21 cellular contexts compared by ENCODE assay signal in genomic region chr3:191158247-191158646, GRCh38. TPM values are rescaled to one million over a fixed set of nuclear protein-coding genes. Genes with fewer than 3 reads are reported as not detected.
DNase-seq lines count a peak whose midpoint lies in the region; ATAC-seq, FAIRE-seq and TF ChIP-seq lines count a peak whose summit lies in the region.
"Had no signal": no experiment of that assay in that cellular context is flagged by ENCODE, and none has a peak within 500 bp of the region (broad histone marks: within the 10 kb centered on the region; RNA-seq: fewer than 3 reads in every experiment).

No MANE protein-coding gene starts in this region.

- ATAC-seq in IMR-90 (ENCODE audit: low read depth) (no peak), mucosa of descending colon (no peak)
- no peak for ATAC-seq in activated T-helper 17 cell treated with anti-CD3 and anti-CD28 coated beads, Interleukin-2, amount 50 U/mL, for 72 hours (replicated peaks)
- ATAC-seq: HCT116, K562 had no signal

- no peaks in the 10 kb centered on the region for H3K36me3 Mint-ChIP-seq in activated T-helper 17 cell treated with anti-CD3 and anti-CD28 coated beads, Interleukin-2, amount 50 U/mL, for 72 hours (ENCODE audit: low read depth)
- H3K36me3 Mint-ChIP-seq: CD4-positive, alpha-beta memory T cell had no signal

- H2AK5ac ChIP-seq in IMR-90 (ENCODE audit: low read depth, low read length) (no peak overlapping the region), H1 (ENCODE audit: low read depth, low read length) (no peak overlapping the region)

- CTCF ChIA-PET in IMR-90 (lab: Yijun Ruan, JAX) (no interaction called here), H1 (lab: Charles Lee; ENCODE audit: partially characterized antibody) (no interaction called here)

- no peaks in the 10 kb centered on the region for H3K27me3 ChIP-seq in IMR-90 (ENCODE audit: control insufficient read depth, insufficient read depth, low read length)
- no peaks in the 10 kb centered on the region for H3K27me3 ChIP-seq in H1 (replicated peaks in 1 of 4; ENCODE audit: control insufficient read depth in 3 of 4, extremely low read depth in 1 of 4, insufficient read depth in 3 of 4, low read length in 3 of 4)
- H3K27me3 ChIP-seq in osteoblast (ENCODE audit: insufficient read depth, low read length) = no peaks in the 10 kb centered on the region
- H3K27me3 ChIP-seq in H7 (ENCODE audit: control insufficient read depth, insufficient read depth, low read length) = no peaks in the 10 kb centered on the region

- TF ChIP-seq RAD21 in IMR-90 (IDR thresholded peaks at IDR 0.05; ENCODE audit: low read length) (no peak), H1 (IDR thresholded peaks at IDR 0.05 in 1 of 2, conservative IDR thresholded peaks at IDR 0.05 in 1 of 2; ENCODE audit: low read depth in 2 of 2, low read length in 2 of 2) (no peak)

- no peak overlapping the region for H3K4me3 Mint-ChIP-seq in activated T-helper 17 cell treated with anti-CD3 and anti-CD28 coated beads, Interleukin-2, amount 50 U/mL, for 72 hours
- H3K4me3 Mint-ChIP-seq: CD4-positive, alpha-beta memory T cell; HFFc6 had no signal

- H3K27me3 Mint-ChIP-seq in activated T-helper 17 cell treated with anti-CD3 and anti-CD28 coated beads, Interleukin-2, amount 50 U/mL, for 72 hours = no peaks in the 10 kb centered on the region
- H3K27me3 Mint-ChIP-seq: CD4-positive, alpha-beta memory T cell had no signal

- intact Hi-C loops in IMR-90 (cut with micrococcal nuclease) = no loop called here
- intact Hi-C loops in mucosa of descending colon (cut with DNase I, micrococcal nuclease) = no loop called here

- H4K8ac ChIP-seq in IMR-90 (ENCODE audit: low read depth in 2 of 2, low read length in 2 of 2) (no peak overlapping the region), H1 (ENCODE audit: extremely low read depth, insufficient read depth, low read length) (no peak overlapping the region)

- H3K79me2 ChIP-seq in H1 (ENCODE audit: control insufficient read depth in 1 of 2, insufficient read depth in 2 of 2, low read length in 2 of 2) (no peaks in the 10 kb centered on the region), osteoblast (ENCODE audit: insufficient read depth, low read length) (no peaks in the 10 kb centered on the region)

- no peak overlapping the region for H3K4me3 ChIP-seq in IMR-90 (ENCODE audit: insufficient read depth, low read depth, low read length)
- H3K4me3 ChIP-seq in H1 (ENCODE audit: extremely low read depth in 1 of 4, insufficient read depth in 2 of 4, low read depth in 3 of 4, low read length in 4 of 4) = no peak overlapping the region
- no peak overlapping the region for H3K4me3 ChIP-seq in osteoblast (ENCODE audit: insufficient read depth, low read length)
- H3K4me3 ChIP-seq in H7 (ENCODE audit: insufficient read depth, low read depth, low read length) = no peak overlapping the region
- H3K4me3 ChIP-seq in mucosa of descending colon = no peak overlapping the region
- H3K4me3 ChIP-seq: K562 had no signal

- H3K56ac ChIP-seq in IMR-90 (ENCODE audit: extremely low read depth, insufficient read depth, low read length) = no peak overlapping the region
- no peak overlapping the region for H3K56ac ChIP-seq in H1 (replicated peaks; ENCODE audit: insufficient read length, low read depth, low read length)

- DNase-seq in H54 (ENCODE audit: insufficient read length, low spot score) = no peak
- no peak for DNase-seq in IMR-90
- no peak for DNase-seq in H1 (ENCODE audit: low read depth in 1 of 2, low spot score in 2 of 2)
- DNase-seq in osteoblast (ENCODE audit: insufficient read length, low spot score, missing footprints) = no peak
- no peak for DNase-seq in H7
- DNase-seq in mucosa of descending colon = no peak
- DNase-seq: AML-193; CD4-positive, alpha-beta memory T cell; DMS153; DMS79; GDM1; HFFc6 had no signal

- no peaks in the 10 kb centered on the region for H3K4me1 Mint-ChIP-seq in activated T-helper 17 cell treated with anti-CD3 and anti-CD28 coated beads, Interleukin-2, amount 50 U/mL, for 72 hours
- H3K4me1 Mint-ChIP-seq: CD4-positive, alpha-beta memory T cell had no signal

- H3K23ac ChIP-seq in IMR-90 (ENCODE audit: low read depth, low read length) (no peak overlapping the region), H1 (ENCODE audit: insufficient read length) (no peak overlapping the region)

- H3K4ac ChIP-seq in IMR-90 (ENCODE audit: low read depth, low read length) (no peak overlapping the region), H1 (replicated peaks; ENCODE audit: insufficient read length, low read depth, low read length) (no peak overlapping the region)

- H3K18ac ChIP-seq in IMR-90 (ENCODE audit: low read depth, low read length) (no peak overlapping the region; the same call in 1 of the 2 replicates), H1 (ENCODE audit: extremely low read depth, low read length) (no peak overlapping the region)

- H2BK20ac ChIP-seq in IMR-90 (ENCODE audit: low read depth, low read length) (no peak overlapping the region), H1 (ENCODE audit: low read length) (no peak overlapping the region)

- no peak for TF ChIP-seq CTCF in IMR-90 (conservative IDR thresholded peaks at IDR 0.05; ENCODE audit: low read depth, low read length)
- no peak for TF ChIP-seq CTCF in H1 (IDR thresholded peaks at IDR 0.05; ENCODE audit: control extremely low read depth in 1 of 3, insufficient read depth in 1 of 3, low read depth in 1 of 3, low read length in 3 of 3)
- TF ChIP-seq CTCF in osteoblast (IDR thresholded peaks at IDR 0.05; ENCODE audit: extremely low read depth, low read depth, low read length) = no peak
- no peak for TF ChIP-seq CTCF in mucosa of descending colon (IDR thresholded peaks at IDR 0.05)

- no TSS peak for BruUV-seq in IMR-90 (replicated peaks; lab: Mats Ljungman, UMichigan)

- POLR2A ChIA-PET in IMR-90 (lab: Charles Lee; ENCODE audit: unreplicated experiment) = no interaction called here
- POLR2A ChIA-PET in H1 (lab: Charles Lee; ENCODE audit: partially characterized antibody) = no interaction called here

- H4K5ac ChIP-seq in IMR-90 (ENCODE audit: low read depth, low read length) (no peak overlapping the region), H1 (ENCODE audit: insufficient read length, low read depth, low read length) (no peak overlapping the region)

- H3K36me3 ChIP-seq in IMR-90 (ENCODE audit: control insufficient read depth, insufficient read depth, low read length) (no peaks in the 10 kb centered on the region), H1 (ENCODE audit: control insufficient read depth in 2 of 4, insufficient read depth in 4 of 4, low read length in 3 of 4) (no peaks in the 10 kb centered on the region), osteoblast (ENCODE audit: insufficient read depth, low read length) (no peaks in the 10 kb centered on the region), H7 (replicated peaks; ENCODE audit: control insufficient read depth, insufficient read depth, low read length) (no peaks in the 10 kb centered on the region), mucosa of descending colon (ENCODE audit: low read depth) (no peaks in the 10 kb centered on the region)

- H3K9me3 Mint-ChIP-seq in activated T-helper 17 cell treated with anti-CD3 and anti-CD28 coated beads, Interleukin-2, amount 50 U/mL, for 72 hours = peaks cover 13% of the 10 kb centered on the region

- no peak overlapping the region for H2AK9ac ChIP-seq in IMR-90 (replicated peaks; ENCODE audit: low read depth, low read length, poor library complexity)

- H4K20me1 ChIP-seq in IMR-90 (ENCODE audit: insufficient read depth, low read length) (no peaks in the 10 kb centered on the region), H1 (replicated peaks in 1 of 2; ENCODE audit: control insufficient read depth in 1 of 2, insufficient read depth in 2 of 2, low read length in 2 of 2) (no peaks in the 10 kb centered on the region), osteoblast (ENCODE audit: insufficient read depth, low read length) (no peaks in the 10 kb centered on the region)

- no peaks in the 10 kb centered on the region for H3K9me1 ChIP-seq in IMR-90 (ENCODE audit: insufficient read depth, low read length)

- peaks cover 5% of the 10 kb centered on the region for H3K9me3 ChIP-seq in IMR-90 (ENCODE audit: control insufficient read depth, insufficient read depth, low read length)
- peaks cover 0 to 8% of the 10 kb centered on the region in 2 experiments; a peak in 1 of 4 replicates for H3K9me3 ChIP-seq in H1 (ENCODE audit: insufficient read depth in 2 of 2, low read depth in 1 of 2, low read length in 1 of 2)
- H3K9me3 ChIP-seq in osteoblast (ENCODE audit: low read depth, low read length) = peaks cover 7% of the 10 kb centered on the region
- peaks cover 19% of the 10 kb centered on the region for H3K9me3 ChIP-seq in mucosa of descending colon

- H2BK5ac ChIP-seq in IMR-90 (ENCODE audit: low read depth, low read length, poor library complexity, severe bottlenecking) = no peak overlapping the region
- H2BK5ac ChIP-seq in H1 (ENCODE audit: low read depth, low read length) = no peak overlapping the region

- no peak overlapping the region for H2BK12ac ChIP-seq in H1 (ENCODE audit: low read depth, low read length)

- H3K9ac ChIP-seq in IMR-90 (ENCODE audit: low read depth, low read length) (no peak overlapping the region), H1 (replicated peaks in 1 of 4; ENCODE audit: extremely low read depth in 1 of 4, low read depth in 3 of 4, low read length in 3 of 4) (no peak overlapping the region)

- no peaks in the 10 kb centered on the region for H3K4me1 ChIP-seq in IMR-90 (ENCODE audit: control insufficient read depth, insufficient read depth, low read length)
- H3K4me1 ChIP-seq in H1 (replicated peaks in 1 of 4; ENCODE audit: control insufficient read depth in 3 of 4, insufficient read depth in 4 of 4, low read length in 3 of 4) = no peaks in the 10 kb centered on the region
- H3K4me1 ChIP-seq in osteoblast (ENCODE audit: insufficient read depth, low read length) = no peaks in the 10 kb centered on the region
- H3K4me1 ChIP-seq in mucosa of descending colon (ENCODE audit: low read depth) = no peaks in the 10 kb centered on the region

- WGBS in IMR-90 (ENCODE audit: extremely low coverage in 2 of 2, insufficient read length in 1 of 2), 2 experiments = no CpG with 5 or more reads among the region's 1 CpG
- 94% methylated on average over 1 of the region's 1 CpG; no CpG with 5 or more reads in 1 of the 2 experiments for WGBS in H1 (ENCODE audit: extremely low coverage in 1 of 2, insufficient coverage in 1 of 2, insufficient read length in 1 of 2, insufficient replicate concordance in 2 of 2, low coverage in 1 of 2, low lambda C conversion rate in 2 of 2, missing lambda C conversion rate in 1 of 2), 2 experiments

- no peak overlapping the region for H2BK120ac ChIP-seq in IMR-90 (ENCODE audit: low read depth, low read length)
- no peak overlapping the region for H2BK120ac ChIP-seq in H1 (replicated peaks; ENCODE audit: low read depth, low read length)

- 0 out of 2 replicates have a peak overlapping the region, but pooled peaks have one; percentile 16 for H3K14ac ChIP-seq in IMR-90 (replicated peaks; ENCODE audit: low read depth, low read length)
- H3K14ac ChIP-seq in H1 (ENCODE audit: insufficient read length) = no peak overlapping the region

- H3K27ac ChIP-seq in IMR-90 (ENCODE audit: insufficient read depth, low read length) (no peak overlapping the region), H1 (ENCODE audit: low read depth, low read length) (no peak overlapping the region), osteoblast (ENCODE audit: low read depth, low read length) (no peak overlapping the region)
- H3K27ac ChIP-seq: C4-2B had no signal

- H2BK15ac ChIP-seq in IMR-90 (ENCODE audit: low read depth, low read length) (no peak overlapping the region), H1 (ENCODE audit: low read length) (no peak overlapping the region)

- TF ChIP-seq EP300 in H1 (IDR thresholded peaks at IDR 0.05; ENCODE audit: borderline replicate concordance in 1 of 2, low read depth in 2 of 2, low read length in 2 of 2) = no peak

- H2AFZ ChIP-seq in IMR-90 (replicated peaks; ENCODE audit: low read length, poor library complexity) (no peak overlapping the region), H1 (ENCODE audit: low read length) (0 out of 2 replicates have a peak overlapping the region, but pooled peaks have one; percentile 36), osteoblast (ENCODE audit: low read length) (peak overlapping the region; percentile 25)

- H3K4me2 ChIP-seq in IMR-90 (ENCODE audit: low read depth, low read length) = no peak overlapping the region
- H3K4me2 ChIP-seq in H1 (ENCODE audit: insufficient read depth in 1 of 2, low read depth in 2 of 2, low read length in 2 of 2) = no peak overlapping the region
- H3K4me2 ChIP-seq in osteoblast (ENCODE audit: insufficient read depth, low read length) = no peak overlapping the region

- H3K79me1 ChIP-seq in IMR-90 (ENCODE audit: low read depth in 1 of 2, low read length in 2 of 2) (no peaks in the 10 kb centered on the region), H1 (ENCODE audit: low read depth, low read length) (no peaks in the 10 kb centered on the region)

- H4K91ac ChIP-seq in IMR-90 (ENCODE audit: insufficient read depth, low read depth, low read length) (no peak overlapping the region), H1 (replicated peaks; ENCODE audit: insufficient read length, low read length) (no peak overlapping the region)

- no peaks in the 10 kb centered on the region for H3K23me2 ChIP-seq in H1 (ENCODE audit: low read depth, low read length)

- dilution Hi-C loops in IMR-90 (cut with HindIII; ENCODE audit: low sequenced_read_pairs, unreplicated experiment) = no loop called here

- FAIRE-seq in H54 (lab: Jason Lieb, UNC) (peak; percentile 27), H1 (lab: Jason Lieb, UNC) (no peak)
- FAIRE-seq: A204.1, GM12892, GM18507, K562 had no signal

- in situ Hi-C loops in IMR-90 (cut with MboI; ENCODE audit: low sequenced_read_pairs) = no loop called here

- H3K27ac Mint-ChIP-seq in activated T-helper 17 cell treated with anti-CD3 and anti-CD28 coated beads, Interleukin-2, amount 50 U/mL, for 72 hours = no peak overlapping the region
- H3K27ac Mint-ChIP-seq: CD4-positive, alpha-beta memory T cell; HFFc6 had no signal

- no peak for TF ChIP-seq POLR2A in H54 (IDR thresholded peaks at IDR 0.05; ENCODE audit: low read depth, low read length)
- TF ChIP-seq POLR2A in IMR-90 (IDR thresholded peaks at IDR 0.05; ENCODE audit: low read depth, low read length) = no peak
- no peak for TF ChIP-seq POLR2A in H1 (IDR thresholded peaks at IDR 0.05; ENCODE audit: control extremely low read depth in 1 of 2, low read depth in 2 of 2, low read length in 2 of 2)

RNA-seq across cellular contexts. Expression of gene OSTN, which starts 40.8 kb away (rescaled TPM):
- total RNA-seq in IMR-90 (2012; rRNA removed) (0.28 TPM in 1 of 2 replicates, not detected in the other), osteoblast (under 0.01 TPM in 1 of 2 replicates, not detected in the other), mucosa of descending colon (not detected)
- polyA plus RNA-seq in IMR-90 (2012; rRNA removed) (not detected in 2 replicates), H1 (2011; rRNA removed) (0.02 TPM in 1 of 2 replicates, not detected in the other)
- not detected in 2 replicates for polyA plus RNA-seq in IMR-90 (2012; cell fraction: cytosol; rRNA removed)
- 1.0 TPM in 1 of 2 replicates, not detected in the other for polyA plus RNA-seq in IMR-90 (2012; cell fraction: nucleus; rRNA removed; ENCODE audit: low replicate concordance)
- not detected in 2 replicates for total RNA-seq in H1 (2021; fragmentation: NEBNext Ultra II Directional; extraction: Animal tissue kit (Norgen Biotek cat#: 25700))
- polyA plus RNA-seq in H1 (2011; cell fraction: cytosol; rRNA removed) = not detected
- 0.16 TPM for polyA plus RNA-seq in H1 (2011; cell fraction: nucleus; rRNA removed)
- polyA plus RNA-seq in H1 (2012, experiment 1 of 2) = not detected in 4 replicates
- not detected for polyA plus RNA-seq in H1 (2012, experiment 2 of 2)
- not detected for polyA plus RNA-seq in H1 (2013, experiment 1 of 2)
- not detected for polyA plus RNA-seq in H1 (2013, experiment 2 of 2)
- not detected in 2 replicates for polyA minus RNA-seq in H1 (2011; rRNA and poly(A)+ RNA removed)
- not detected for polyA minus RNA-seq in H1 (2011; cell fraction: cytosol; rRNA and poly(A)+ RNA removed)
- polyA minus RNA-seq in H1 (2011; cell fraction: nucleus; rRNA and poly(A)+ RNA removed) = not detected
- not detected in 2 replicates for total RNA-seq in H7 (2014; rRNA removed; shearing (Covaris generic))
- not detected for total RNA-seq in activated T-helper 17 cell treated with anti-CD3 and anti-CD28 coated beads, Interleukin-2, amount 50 U/mL, for 72 hours
- total RNA-seq: CD4-positive, alpha-beta memory T cell; H4; K562 had no signal
- polyA plus RNA-seq: BJ; CD4-positive, alpha-beta memory T cell; K562 had no signal
